Comparison of ENCODE assay signal across 13 cellular contexts in the genomic region with DNA sequence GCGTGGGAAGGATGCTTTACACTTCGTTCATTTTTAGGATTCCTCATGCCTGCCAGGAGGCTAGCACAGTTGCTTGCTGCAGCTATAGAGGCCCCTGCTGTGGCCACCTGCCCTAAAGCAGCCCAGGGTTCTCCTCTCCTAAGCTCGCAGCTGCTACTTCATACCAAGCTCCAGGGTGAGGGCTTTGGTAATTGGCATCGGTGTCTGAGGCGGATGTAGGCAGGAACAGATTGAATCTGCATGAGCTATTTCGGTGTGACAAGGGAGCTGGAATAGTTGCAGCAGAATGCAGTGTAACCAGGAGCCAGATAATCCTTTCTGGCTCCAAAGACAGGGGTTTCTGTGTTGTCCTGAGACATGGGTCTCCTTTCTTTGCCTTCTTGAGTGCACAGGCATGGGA.
DNase-seq lines count a peak whose midpoint lies in the region; ATAC-seq and TF ChIP-seq lines count a peak whose summit lies in the region.
"Had no signal": no experiment of that assay in that cellular context is flagged by ENCODE, and none has a peak within 500 bp of the region (broad histone marks: within the 10 kb centered on the region; RNA-seq: fewer than 3 reads in every experiment).

No MANE protein-coding gene starts in this region.

- H3K79me2 ChIP-seq in trophoblast cell (ENCODE audit: control insufficient read depth, insufficient read depth, low read length, poor library complexity) (no peaks in the 10 kb centered on the region), PC-3 (ENCODE audit: low read length) (no peaks in the 10 kb centered on the region)

- H3K36me3 ChIP-seq in trophoblast cell (ENCODE audit: control insufficient read depth in 1 of 2, insufficient read depth in 2 of 2, low read length in 2 of 2) (peaks cover 3 to 6% of the 10 kb centered on the region in 2 experiments), PC-3 (ENCODE audit: low read depth, low read length) (peaks cover 21% of the 10 kb centered on the region)

- CTCF ChIA-PET in PC-3 (lab: Charles Lee): no interaction called here

- ATAC-seq in T-helper 17 cell (no peak), HG02852 (IDR thresholded peaks at IDR 0.05; ENCODE audit: unreplicated experiment) (no peak), HG03571 (IDR thresholded peaks at IDR 0.05; ENCODE audit: unreplicated experiment) (no peak), PC-3 (no peak)
- ATAC-seq: natural killer cell, Panc1 had no signal

- H3K36me3 Mint-ChIP-seq in T-helper 17 cell (ENCODE audit: low read depth): peaks cover 12% of the 10 kb centered on the region

- no peak overlapping the region for H3K4ac ChIP-seq in trophoblast cell (ENCODE audit: low read depth, low read length)

- H2AK5ac ChIP-seq in trophoblast cell (ENCODE audit: low read length): no peak overlapping the region

- H2BK120ac ChIP-seq in trophoblast cell (ENCODE audit: insufficient read depth, low read length, poor library complexity): no peak overlapping the region

- H3K9me2 ChIP-seq in PC-3 (replicated peaks; ENCODE audit: low read length): no peaks in the 10 kb centered on the region

- no peak overlapping the region for H4K91ac ChIP-seq in trophoblast cell (ENCODE audit: low read depth, low read length)

- no peak overlapping the region for H3K14ac ChIP-seq in trophoblast cell (ENCODE audit: low read length)

- no peak for TF ChIP-seq CTCF in PC-3 (conservative IDR thresholded peaks at IDR 0.05; ENCODE audit: low read depth, low read length)

- peaks cover 12 to 27% of the 10 kb centered on the region in 2 experiments for H3K4me1 ChIP-seq in trophoblast cell (ENCODE audit: control insufficient read depth in 1 of 2, insufficient read depth in 2 of 2, low read length in 2 of 2)
- H3K4me1 ChIP-seq in PC-3 (ENCODE audit: insufficient read depth, low read length): peaks cover 50% of the 10 kb centered on the region

- H3K4me3 ChIP-seq in trophoblast cell (ENCODE audit: low read depth, low read length): no peak overlapping the region
- H3K4me3 ChIP-seq in PC-3 (ENCODE audit: low read length): no peak overlapping the region

- POLR2A ChIA-PET in PC-3 (lab: Charles Lee; ENCODE audit: unreplicated experiment): no interaction called here

- no peak overlapping the region for H2BK5ac ChIP-seq in trophoblast cell (ENCODE audit: low read depth, low read length, poor library complexity)

- H3K4me3 Mint-ChIP-seq in T-helper 17 cell: no peak overlapping the region
- H3K4me3 Mint-ChIP-seq: natural killer cell had no signal

- H3K4me2 ChIP-seq in trophoblast cell (ENCODE audit: low read length) (no peak overlapping the region), PC-3 (ENCODE audit: low read length) (no peak overlapping the region)

- no peak overlapping the region for H2AFZ ChIP-seq in trophoblast cell (ENCODE audit: insufficient read depth, low read length, poor library complexity)
- H2AFZ ChIP-seq in PC-3 (ENCODE audit: low read length): no peak overlapping the region

- no peak overlapping the region for H3K18ac ChIP-seq in trophoblast cell (ENCODE audit: low read length)

- peak; percentile 83 for DNase-seq in DMS79 (lab: John Stamatoyannopoulos, UW)
- peak; percentile 58 for DNase-seq in NCI-H2029 (lab: John Stamatoyannopoulos, UW)
- no peak for DNase-seq in T-helper 17 cell
- DNase-seq in trophoblast cell: peak; percentile 44 to 77
- no peak for DNase-seq in epidermal melanocyte (ENCODE audit: insufficient read length, low spot score)
- no peak for DNase-seq in PC-3
- DNase-seq: cortex of kidney; natural killer cell; stimulated activated CD8-positive, alpha-beta memory T cell treated with anti-CD3 and anti-CD28 coated beads, Interleukin-4, amount 100 ng/mL, for 48 hours had no signal

- intact Hi-C loops in PC-3 (cut with micrococcal nuclease): no loop called here

- H2BK12ac ChIP-seq in trophoblast cell (ENCODE audit: low read length): no peak overlapping the region

- H3K27me3 Mint-ChIP-seq in T-helper 17 cell: no peaks in the 10 kb centered on the region

- H3K79me1 ChIP-seq in trophoblast cell (ENCODE audit: low read length): peaks cover 2% of the 10 kb centered on the region

- H3K27ac Mint-ChIP-seq in T-helper 17 cell: peak overlapping the region; percentile 75

- no TSS peak for BruUV-seq in PC-3 (replicated peaks; lab: Mats Ljungman, UMichigan)

- no peaks in the 10 kb centered on the region for H3F3A ChIP-seq in PC-3 (ENCODE audit: low read length, unreplicated experiment)

- WGBS in trophoblast cell (ENCODE audit: extremely low coverage, insufficient coverage, insufficient read length): no CpG with 5 or more reads among the region's 6 CpGs

- H3K4me1 Mint-ChIP-seq in T-helper 17 cell: peaks cover 18% of the 10 kb centered on the region

- H4K12ac ChIP-seq in trophoblast cell (ENCODE audit: low read depth, low read length): no peak overlapping the region

- H3K27ac ChIP-seq in trophoblast cell (ENCODE audit: low read depth, low read length) (no peak overlapping the region), PC-3 (ENCODE audit: low read length) (no peak overlapping the region)
- H3K27ac ChIP-seq: VCaP had no signal

- H3K27me3 ChIP-seq in trophoblast cell (ENCODE audit: insufficient read depth, low read length) (no peaks in the 10 kb centered on the region), PC-3 (ENCODE audit: low read length) (no peaks in the 10 kb centered on the region)

- H3K23ac ChIP-seq in trophoblast cell (ENCODE audit: low read length): no peak overlapping the region

- no peak overlapping the region for H3K9ac ChIP-seq in trophoblast cell (ENCODE audit: low read length)
- no peak overlapping the region for H3K9ac ChIP-seq in PC-3 (ENCODE audit: low read length)

- H3K9me3 ChIP-seq in T-helper 17 cell (ENCODE audit: control insufficient read depth, low read length, poor library complexity, severe bottlenecking): no peaks in the 10 kb centered on the region
- no peaks in the 10 kb centered on the region for H3K9me3 ChIP-seq in trophoblast cell (ENCODE audit: insufficient read depth, low read depth, low read length)
- H3K9me3 ChIP-seq in PC-3 (ENCODE audit: low read length): no peaks in the 10 kb centered on the region

- H4K8ac ChIP-seq in trophoblast cell (ENCODE audit: low read depth, low read length): no peak overlapping the region

- no peaks in the 10 kb centered on the region for H4K20me1 ChIP-seq in PC-3 (ENCODE audit: low read length)

Comparison
In these comparisons a context has a peak if more than half of its experiments do, and no peak if none do; other contexts are left out.
1. DNase-seq: peak in DMS79 (single experiment), NCI-H2029 (single experiment) and trophoblast cell (2 of 2); none in T-helper 17 cell (0 of 3), epidermal melanocyte (single experiment) and PC-3 (single experiment).